1 cellular context compared by ENCODE assay signal in genomic region chr4:53924333-53925049, GRCh38.
TF ChIP-seq lines count a peak whose summit lies in the region.

No MANE protein-coding gene starts in this region.

TF ChIP-seq in H1, 55 proteins besides CTCF, POLR2A, EP300 and RAD21:
- no peak for TF ChIP-seq USF2 (IDR thresholded peaks at IDR 0.05; ENCODE audit: low read length)
- TF ChIP-seq KDM1A (IDR thresholded peaks at IDR 0.05; ENCODE audit: borderline replicate concordance, low read length) = no peak
- TF ChIP-seq SP2 (IDR thresholded peaks at IDR 0.05; ENCODE audit: low read length) = no peak
- TF ChIP-seq RXRA (IDR thresholded peaks at IDR 0.05; ENCODE audit: insufficient read depth, low read depth, low read length) = no peak
